Comparison of ENCODE assay signal across 29 cellular contexts in genomic region chr16:71380831-71381230, GRCh38. TPM values are rescaled to one million over a fixed set of nuclear protein-coding genes. Genes with fewer than 3 reads are reported as not detected.
"Had no signal": no experiment of that assay in that cellular context is flagged by ENCODE, and none has a peak within 500 bp of the region (broad histone marks: within the 10 kb centered on the region; RNA-seq: fewer than 3 reads in every experiment).

No MANE protein-coding gene starts in this region.

- DNase-seq: hippocampal formation; hypothalamus; immature natural killer cell; islet precursor cell; kidney; kidney glomerular epithelial cell; left cardiac atrium; left colon; left lung; left ventricle myocardium inferior; left ventricle myocardium superior; lower lobe of right lung; mammary epithelial cell; mesenchymal stem cell; mesendoderm; midbrain; mucosa of descending colon; naive B cell; naive thymus-derived CD4-positive, alpha-beta T cell had no signal

- H3K9me3 ChIP-seq: left lung, left ventricle myocardium inferior, lower lobe of right lung, mucosa of descending colon had no signal

- H3K27ac ChIP-seq: hepatocyte, left lung, left ventricle myocardium inferior, lower lobe of right lung had no signal

- H3K27me3 ChIP-seq: hepatocyte had no signal

- H3K36me3 Mint-ChIP-seq: immature natural killer cell; memory B cell; mesothelial cell of epicardium; naive B cell; naive thymus-derived CD4-positive, alpha-beta T cell had no signal

- H3K4me3 Mint-ChIP-seq: immature natural killer cell; memory B cell; mesothelial cell of epicardium; naive B cell; naive thymus-derived CD4-positive, alpha-beta T cell had no signal

- H3K4me3 ChIP-seq: hepatocyte, left lung, left ventricle myocardium inferior, lower lobe of right lung, lung, mucosa of descending colon had no signal

- ATAC-seq: left cardiac atrium; left colon; left lobe of liver; left lung; left ventricle myocardium superior; lower lobe of right lung; mucosa of descending colon; naive thymus-derived CD4-positive, alpha-beta T cell had no signal

- H3K36me3 ChIP-seq: left lung, left ventricle myocardium inferior, lower lobe of right lung had no signal

- H3K9me3 Mint-ChIP-seq: immature natural killer cell, mesothelial cell of epicardium had no signal

- FAIRE-seq: islet of Langerhans, keratinocyte, kidney had no signal

- H3K4me1 Mint-ChIP-seq: naive thymus-derived CD4-positive, alpha-beta T cell had no signal

- H3K27ac Mint-ChIP-seq: immature natural killer cell; memory B cell; mesothelial cell of epicardium; naive B cell; naive thymus-derived CD4-positive, alpha-beta T cell had no signal

- H3K4me1 ChIP-seq: left lung, left ventricle myocardium inferior, lower lobe of right lung had no signal

RNA-seq across cellular contexts. Expression of gene CALB2, which starts 22.3 kb away (rescaled TPM):
- total RNA-seq: left lobe of liver; liver; lung microvascular endothelial cell; mononuclear cell; naive thymus-derived CD4-positive, alpha-beta T cell had no signal
